21 cellular contexts compared by ENCODE assay signal in the genomic region with DNA sequence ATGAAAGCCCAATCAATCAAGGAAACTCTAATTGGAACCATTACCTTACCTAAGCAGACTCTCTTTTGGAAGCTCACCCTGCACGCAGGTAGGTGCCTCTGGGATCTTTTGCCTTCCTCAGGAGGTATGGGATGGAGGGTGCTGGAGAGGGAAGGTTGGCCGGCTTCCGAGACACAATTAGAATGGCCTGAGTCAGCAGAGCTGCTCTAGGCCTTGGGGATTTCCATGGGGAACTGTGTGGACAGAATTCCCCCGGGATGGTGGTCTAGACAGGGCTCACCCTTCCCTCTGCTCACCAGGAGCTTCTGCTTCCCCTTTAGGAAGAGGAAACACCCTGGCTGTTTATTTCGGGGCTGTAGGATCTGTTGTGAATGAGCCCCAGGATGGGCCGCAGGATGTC.
"Had no signal": no experiment of that assay in that cellular context is flagged by ENCODE, and none has a peak within 500 bp of the region (broad histone marks: within the 10 kb centered on the region; RNA-seq: fewer than 3 reads in every experiment).

No MANE protein-coding gene starts in this region.

- H3K27ac ChIP-seq: colonic mucosa, pancreas, thyroid gland had no signal

- H3K4me3 ChIP-seq: colonic mucosa, pancreas, thyroid gland had no signal

- H3K27ac Mint-ChIP-seq: activated naive CD4-positive, alpha-beta T cell treated with anti-CD3 and anti-CD28 coated beads for 36 hours; activated naive CD8-positive, alpha-beta T cell treated with anti-CD3 and anti-CD28 coated beads, Interleukin-2, amount 10 ng/mL, durations not matched to agents 7 days and 5 days; activated T-cell treated with anti-CD3 and anti-CD28 coated beads, Interleukin-2, amount 50 U/mL, for 72 hours; mesothelial cell of epicardium; natural killer cell treated with Interleukin-12 subunit alpha and Interleukin-12 subunit beta and Interleukin-15 and Interleukin-18, amount 100 ng/mL, for 72 hours; stimulated activated naive CD8-positive, alpha-beta T cell treated with anti-CD3 and anti-CD28 coated beads, Interleukin-15, Interleukin-2, amounts not matched to agents 100 ng/mL and 50 ng/mL, for 24 hours had no signal

- H3K4me3 Mint-ChIP-seq: activated naive CD4-positive, alpha-beta T cell treated with anti-CD3 and anti-CD28 coated beads for 36 hours; activated naive CD8-positive, alpha-beta T cell treated with anti-CD3 and anti-CD28 coated beads, Interleukin-2, amount 10 ng/mL, durations not matched to agents 7 days and 5 days; activated T-cell treated with anti-CD3 and anti-CD28 coated beads, Interleukin-2, amount 50 U/mL, for 72 hours; mesothelial cell of epicardium; natural killer cell treated with Interleukin-12 subunit alpha and Interleukin-12 subunit beta and Interleukin-15 and Interleukin-18, amount 100 ng/mL, for 72 hours; stimulated activated naive CD8-positive, alpha-beta T cell treated with anti-CD3 and anti-CD28 coated beads, Interleukin-15, Interleukin-2, amounts not matched to agents 100 ng/mL and 50 ng/mL, for 24 hours had no signal

- ATAC-seq: activated T-cell treated with anti-CD3 and anti-CD28 coated beads, Interleukin-2, amount 50 U/mL, for 72 hours; left lobe of liver; natural killer cell treated with Interleukin-12 subunit alpha and Interleukin-12 subunit beta and Interleukin-15 and Interleukin-18, amount 100 ng/mL, for 72 hours; right cardiac atrium had no signal

- H3K27me3 Mint-ChIP-seq: stimulated activated naive CD8-positive, alpha-beta T cell treated with anti-CD3 and anti-CD28 coated beads, Interleukin-15, Interleukin-2, amounts not matched to agents 100 ng/mL and 50 ng/mL, for 24 hours had no signal

- DNase-seq: activated CD4-positive, alpha-beta T cell treated with anti-CD3 and anti-CD28 coated beads for 4 hours; activated CD4-positive, alpha-beta T cell treated with anti-CD3 and anti-CD28 coated beads, Interleukin-2, amount 50 U/mL, for 48 hours; activated CD4-positive, CD25-positive, alpha-beta regulatory T cell; activated effector memory CD4-positive, alpha-beta T cell treated with Interleukin-2 at 50 U/mL for 16 hours; activated naive CD4-positive, alpha-beta T cell treated with anti-CD3 and anti-CD28 coated beads for 36 hours; activated naive CD8-positive, alpha-beta T cell treated with anti-CD3 and anti-CD28 coated beads, Interleukin-2, amount 10 ng/mL, durations not matched to agents 7 days and 5 days; activated T-cell treated with anti-CD3 and anti-CD28 coated beads, Interleukin-2, amount 50 U/mL, for 72 hours; amniotic stem cell; colonic mucosa; foreskin fibroblast; pancreas; right cardiac atrium; stimulated activated CD4-positive, alpha-beta T cell treated with anti-CD3 and anti-CD28 coated beads, Interleukin-12 subunit alpha, Interleukin-12 subunit beta, amount 100 ng/mL, for 4 hours; stimulated activated CD4-positive, alpha-beta T cell treated with anti-CD3 and anti-CD28 coated beads, Interleukin-4, amount 100 ng/mL, for 4 hours; substantia nigra; T-helper 9 cell; thyroid gland had no signal

- H3K36me3 Mint-ChIP-seq: activated naive CD8-positive, alpha-beta T cell treated with anti-CD3 and anti-CD28 coated beads, Interleukin-2, amount 10 ng/mL, durations not matched to agents 7 days and 5 days; mesothelial cell of epicardium; natural killer cell treated with Interleukin-12 subunit alpha and Interleukin-12 subunit beta and Interleukin-15 and Interleukin-18, amount 100 ng/mL, for 72 hours had no signal

- H3K36me3 ChIP-seq: colonic mucosa, pancreas, thyroid gland had no signal

- H3K9me3 Mint-ChIP-seq: activated naive CD4-positive, alpha-beta T cell treated with anti-CD3 and anti-CD28 coated beads for 36 hours; activated naive CD8-positive, alpha-beta T cell treated with anti-CD3 and anti-CD28 coated beads, Interleukin-2, amount 10 ng/mL, durations not matched to agents 7 days and 5 days; mesothelial cell of epicardium; natural killer cell treated with Interleukin-12 subunit alpha and Interleukin-12 subunit beta and Interleukin-15 and Interleukin-18, amount 100 ng/mL, for 72 hours; stimulated activated naive CD8-positive, alpha-beta T cell treated with anti-CD3 and anti-CD28 coated beads, Interleukin-15, Interleukin-2, amounts not matched to agents 100 ng/mL and 50 ng/mL, for 24 hours had no signal

- H3K9me3 ChIP-seq: colonic mucosa, pancreas, thyroid gland had no signal

- H3K4me1 ChIP-seq: colonic mucosa had no signal

- H3K27me3 ChIP-seq: colonic mucosa, pancreas, thyroid gland had no signal
